Comparison of ENCODE assay signal across 1 cellular context in genomic region chr1:32754282-32755097, GRCh38.
TF ChIP-seq lines count a peak whose summit lies in the region.

No MANE protein-coding gene starts in this region.

TF ChIP-seq in GM12878, 131 proteins besides CTCF, POLR2A, EP300 and RAD21 (continued from another document):
- TF ChIP-seq NBN (IDR thresholded peaks at IDR 0.05) (peak; percentile 40; the same call in 1 of the 2 replicates), MLLT1 (IDR thresholded peaks at IDR 0.05) (no peak), HDGF (IDR thresholded peaks at IDR 0.05) (0 out of 2 replicates have a peak, but pooled peaks have one; percentile 50), SMAD5 (IDR thresholded peaks at IDR 0.05; ENCODE audit: low read depth) (no peak), ZNF274 (IDR thresholded peaks at IDR 0.05; ENCODE audit: insufficient read depth, insufficient read length) (no peak), MTA2 (IDR thresholded peaks at IDR 0.05; ENCODE audit: low read depth) (peak; percentile 28; the same call in 1 of the 2 replicates), CHD2 (IDR thresholded peaks at IDR 0.05; ENCODE audit: borderline replicate concordance, low read depth, low read length) (no peak), SUZ12 (IDR thresholded peaks at IDR 0.05; ENCODE audit: unreplicated experiment) (no peak), CREM (IDR thresholded peaks at IDR 0.05; ENCODE audit: low read depth) (0 out of 2 replicates have a peak, but pooled peaks have one; percentile 14), IRF5 (IDR thresholded peaks at IDR 0.05; ENCODE audit: borderline replicate concordance) (no peak), IKZF2 (IDR thresholded peaks at IDR 0.05) (0 out of 4 replicates have a peak, but pooled peaks of 1 of the 2 experiments have one; percentile 12), MAX (IDR thresholded peaks at IDR 0.05; ENCODE audit: low read depth, low read length) (no peak), NFYA (IDR thresholded peaks at IDR 0.05; ENCODE audit: borderline replicate concordance, low read depth, low read length) (no peak), MEF2B (IDR thresholded peaks at IDR 0.05; ENCODE audit: partially characterized antibody, poor library complexity, severe bottlenecking) (peak; percentile 17), ASH2L (IDR thresholded peaks at IDR 0.05; ENCODE audit: borderline replicate concordance, low read depth) (no peak), PAX5 (IDR thresholded peaks at IDR 0.05; ENCODE audit: borderline replicate concordance, low read depth, low read length) (peak; percentile 21; the same call in 1 of the 2 replicates), EZH2 (IDR thresholded peaks at IDR 0.05; ENCODE audit: borderline replicate concordance, control insufficient read depth, low read depth, low read length) (0 out of 2 replicates have a peak, but pooled peaks have one; percentile 69)
